8 cellular contexts compared by ENCODE assay signal in the genomic region with DNA sequence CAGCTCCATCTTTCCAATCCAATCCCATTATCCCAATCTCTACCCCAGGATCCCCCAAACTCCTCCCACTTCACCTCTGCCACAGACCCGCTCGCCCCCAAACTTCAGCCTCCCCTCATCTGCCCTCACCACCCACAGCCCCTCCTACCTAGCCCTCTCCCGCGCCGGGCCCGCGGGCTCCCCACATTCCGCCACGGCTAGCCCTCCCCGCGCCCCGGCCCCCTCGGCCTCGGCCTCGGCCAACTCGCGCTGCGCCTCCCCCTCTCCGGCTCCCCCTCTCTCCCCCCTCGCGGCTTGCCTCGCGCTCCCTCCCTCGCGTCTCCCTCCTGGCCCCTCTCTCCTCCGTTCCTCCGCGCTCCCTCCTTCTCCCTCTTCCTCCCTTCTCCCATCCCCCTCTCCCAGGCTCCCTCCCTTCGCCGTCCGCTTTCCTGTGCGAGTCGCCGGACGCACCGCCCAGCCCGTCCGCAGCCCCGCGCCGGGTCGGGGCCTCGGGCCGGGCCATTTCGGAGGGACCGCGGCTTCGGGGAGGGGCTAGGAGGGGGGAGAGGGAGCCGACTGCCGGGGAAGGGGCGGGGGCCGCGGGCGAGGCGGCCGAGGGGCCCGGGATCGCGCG. TPM values are rescaled to one million over a fixed set of nuclear protein-coding genes. Genes with fewer than 3 reads are reported as not detected.
DNase-seq lines count a peak whose midpoint lies in the region; ATAC-seq, FAIRE-seq and TF ChIP-seq lines count a peak whose summit lies in the region.

Gene ATN1 (plus strand): TSS at position 581 of the 613 bp plus-strand sequence. CDS start 6,043 bp downstream, outside the sequence.

- intact Hi-C loops in vagina (cut with DNase I), result loop anchor here (5.0 kb wide), 1 partner anchor 60 kb away; the partner anchor contains the start of gene TPI1

- peak within 1 kb of the TSS; percentile 73 to 95 for H3K4me3 ChIP-seq in vagina

- H3K4me1 Mint-ChIP-seq in nephron, result peaks cover 72% of the 10 kb centered on the region

- peaks cover 71% of the 10 kb centered on the region for H3K4me1 ChIP-seq in vagina

- H3K36me3 ChIP-seq in vagina, result no peaks in the 10 kb centered on the region

- no peak for FAIRE-seq in frontal cortex (lab: Jason Lieb, UNC)

- peak within 1 kb of the TSS; percentile 99 for H3K27ac ChIP-seq in vagina

- no peak for ATAC-seq in GM21737 (IDR thresholded peaks at IDR 0.05; ENCODE audit: unreplicated experiment)

- H3K4me3 Mint-ChIP-seq in nephron, result peak within 1 kb of the TSS; percentile 96 to 99 (median 97)

- H3K27me3 ChIP-seq in vagina, result no peaks in the 10 kb centered on the region

- no peaks in the 10 kb centered on the region for H3K9me3 Mint-ChIP-seq in nephron

- H3K27me3 Mint-ChIP-seq in nephron (ENCODE audit: low read depth), result no peaks in the 10 kb centered on the region

- no peak for TF ChIP-seq CTCF in AG09319 (IDR thresholded peaks at IDR 0.05; ENCODE audit: low read depth, low read length)
- no peak for TF ChIP-seq CTCF in nephron (IDR thresholded peaks at IDR 0.05; ENCODE audit: unreplicated experiment in 3 of 3)
- TF ChIP-seq CTCF in vagina (IDR thresholded peaks at IDR 0.05), result no peak

- peak within 1 kb of the TSS; percentile 98 to 100 (median 100) for H3K27ac Mint-ChIP-seq in nephron

- TF ChIP-seq POLR2A in GM15510 (IDR thresholded peaks at IDR 0.05; ENCODE audit: borderline replicate concordance, extremely low read depth, insufficient read length) (peak; percentile 43), vagina (IDR thresholded peaks at IDR 0.05) (peak in 1 of 2 donors; percentile 42)

- DNase-seq in AG09319 (ENCODE audit: extremely low read depth, low read depth) (peak; percentile 67), NCI-H748 (lab: John Stamatoyannopoulos, UW; ENCODE audit: unreplicated experiment) (peak; percentile 60), frontal cortex (ENCODE audit: low spot score in 2 of 2) (peak; percentile 85 to 89), vagina (ENCODE audit: extremely low spot score in 2 of 2) (no peak)
- DNase-seq in activated naive CD4-positive, alpha-beta T cell treated with anti-CD3 and anti-CD28 coated beads, Interleukin-2, amount 50 U/mL, for 16 hours, result peak; percentile 59

- H3K9me3 ChIP-seq in vagina, result no peaks in the 10 kb centered on the region

- peaks cover 8% of the 10 kb centered on the region for H3K36me3 Mint-ChIP-seq in nephron (ENCODE audit: low read depth)

RNA-seq across cellular contexts. Expression of gene ATN1, which starts in this region (rescaled TPM):
- total RNA-seq in frontal cortex, result 11.8 TPM
- 92.1 TPM for total RNA-seq in vagina

Comparison
In these comparisons a context has a peak if more than half of its experiments do, and no peak if none do; other contexts are left out.
1. DNase-seq: peak in AG09319 (single experiment), NCI-H748 (single experiment), activated naive CD4-positive, alpha-beta T cell treated with anti-CD3 and anti-CD28 coated beads, Interleukin-2, amount 50 U/mL, for 16 hours (single experiment) and frontal cortex (2 of 2); none in vagina (0 of 2).